ENCODE assay signal across 8 cellular contexts in the genomic region with DNA sequence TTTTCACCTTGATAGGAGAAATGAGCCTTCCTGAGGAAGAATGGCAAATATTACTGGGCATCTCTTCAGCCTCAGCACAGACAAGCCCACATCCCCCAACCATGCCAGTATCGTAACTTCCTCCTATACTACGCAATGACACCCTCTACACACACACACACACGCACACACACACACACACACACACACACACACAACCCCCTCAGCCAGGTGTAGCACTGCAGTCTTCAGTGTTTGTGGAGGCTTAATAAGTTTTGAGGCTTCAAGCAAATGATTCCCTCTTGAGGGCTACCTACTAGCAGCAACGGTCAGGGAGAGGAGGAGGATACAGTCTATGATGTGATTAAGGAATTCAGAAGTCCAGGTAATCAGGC. TPM values are rescaled to one million over a fixed set of nuclear protein-coding genes. Genes with fewer than 3 reads are reported as not detected.
A peak's percentile ranks its signal among the peaks of the same experiment; 100 is the strongest.
DNase-seq lines count a peak whose midpoint lies in the region; ATAC-seq and TF ChIP-seq lines count a peak whose summit lies in the region.

No MANE protein-coding gene starts in this region.

- no peak for TF ChIP-seq CTCF in tibial nerve (IDR thresholded peaks at IDR 0.05)

- H3K9me3 ChIP-seq in T-helper 17 cell (ENCODE audit: control insufficient read depth, low read length, poor library complexity, severe bottlenecking) (no peaks in the 10 kb centered on the region), mesodermal cell (ENCODE audit: control insufficient read depth, low read length) (no peaks in the 10 kb centered on the region), tibial nerve (no peaks in the 10 kb centered on the region)

- no peaks in the 10 kb centered on the region for H3K27me3 ChIP-seq in tibial nerve

- TF ChIP-seq POLR2A in tibial nerve (IDR thresholded peaks at IDR 0.05), result no peak

- peak overlapping the region; percentile 100 for H3K27ac Mint-ChIP-seq in T-helper 17 cell

- WGBS in mesodermal cell (ENCODE audit: insufficient coverage in 2 of 2), 2 experiments, result 45 to 83% methylated on average over 2 of the region's 4 CpGs
- 2 to 7% methylated on average over 4 of the region's 4 CpGs for WGBS in tibial nerve, 2 donors

- H3K27ac ChIP-seq in mesodermal cell (ENCODE audit: low read depth, low read length, severe bottlenecking), result peak overlapping the region; percentile 65
- H3K27ac ChIP-seq in tibial nerve, result peak overlapping the region; percentile 78 to 95 (median 94)

- H3K36me3 ChIP-seq in mesodermal cell (ENCODE audit: control insufficient read depth, insufficient read depth, low read length), result peaks cover 5% of the 10 kb centered on the region
- H3K36me3 ChIP-seq in tibial nerve, result peaks cover 0 to 8% (median 4%) of the 10 kb centered on the region in 3 donors

- peak overlapping the region; percentile 100 for H3K4me3 Mint-ChIP-seq in T-helper 17 cell

- ATAC-seq in T-helper 17 cell (peak; percentile 24), GM18868 (IDR thresholded peaks at IDR 0.05; ENCODE audit: unreplicated experiment) (no peak)

- no peaks in the 10 kb centered on the region for H3K27me3 Mint-ChIP-seq in T-helper 17 cell

- H3K4me1 ChIP-seq in mesodermal cell (ENCODE audit: control insufficient read depth, insufficient read depth, low read length, poor library complexity, severe bottlenecking) (peaks cover 42% of the 10 kb centered on the region), tibial nerve (peaks cover 0 to 75% (median 37%) of the 10 kb centered on the region in 4 donors)

- no peak for TF ChIP-seq EP300 in tibial nerve (IDR thresholded peaks at IDR 0.05)

- peaks cover 64% of the 10 kb centered on the region for H3K4me1 Mint-ChIP-seq in T-helper 17 cell

- peak in 3 of 4 experiments; percentile 21 to 35 (median 26) for DNase-seq in activated CD4-positive, CD25-positive, alpha-beta regulatory T cell (lab: John Stamatoyannopoulos, UW)
- DNase-seq in activated CD4-positive, CD25-positive, alpha-beta regulatory T cell treated with anti-CD3 and anti-CD28 coated beads, Interleukin-2, amount 50 U/mL, for 72 hours, result no peak
- no peak for DNase-seq in T-helper 17 cell
- peak; percentile 52 for DNase-seq in central memory CD4-positive, alpha-beta T cell
- DNase-seq in tibial nerve (ENCODE audit: low spot score in 2 of 2), result peak in 1 of 2 donors; percentile 26
- no peak for DNase-seq in midbrain (lab: John Stamatoyannopoulos, UW)

- H3K36me3 Mint-ChIP-seq in T-helper 17 cell (ENCODE audit: low read depth), result peaks cover 24% of the 10 kb centered on the region

- H3K4me3 ChIP-seq in mesodermal cell (ENCODE audit: extremely low read depth, insufficient read depth, low read length, poor library complexity, severe bottlenecking), result peak overlapping the region; percentile 62
- H3K4me3 ChIP-seq in tibial nerve, result peak overlapping the region; percentile 64 to 98 (median 74)

RNA-seq across cellular contexts. Expression of a gene that starts 1.6 kb away (rescaled TPM):
- total RNA-seq in T-helper 17 cell (1,000 to 10,000 TPM in 1 of 2 donors, 100 to 1,000 TPM in 1; 870 to 1,080 TPM), tibial nerve (100 to 1,000 TPM in 1 of 4 donors, 10 to 100 TPM in 3; 24.9 to 544 (median 34.3) TPM)
- polyA plus RNA-seq in mesodermal cell (2013, experiment 1 of 2), result 69.6 TPM
- polyA plus RNA-seq in mesodermal cell (2013, experiment 2 of 2), result 61.0 TPM

RNA-seq across cellular contexts. Expression of a gene that starts 4.8 kb away (rescaled TPM):
- total RNA-seq in T-helper 17 cell (10 to 100 TPM; 21.9 to 23.3 TPM), tibial nerve (10 to 100 TPM; 25.3 to 53.4 (median 39.9) TPM)
- polyA plus RNA-seq in mesodermal cell (2013, experiment 1 of 2), result 63.4 TPM
- polyA plus RNA-seq in mesodermal cell (2013, experiment 2 of 2), result 59.8 TPM

RNA-seq across cellular contexts. Expression of a gene that starts 33.3 kb away (rescaled TPM):
- total RNA-seq in T-helper 17 cell (under 1 TPM in 1 of 2 donors, not detected in 1; 0.63 TPM), tibial nerve (1 to 10 TPM in 1 of 4 donors, under 1 TPM in 1, not detected in 2; 0.87 to 1.6 TPM)
- polyA plus RNA-seq in mesodermal cell (2013, experiment 1 of 2), result 48.8 TPM
- polyA plus RNA-seq in mesodermal cell (2013, experiment 2 of 2), result 27.0 TPM

RNA-seq across cellular contexts. Expression of a gene that starts 34.1 kb away (rescaled TPM):
- total RNA-seq in T-helper 17 cell, result 10 to 100 TPM; 12.2 to 18.7 TPM
- polyA plus RNA-seq in mesodermal cell (2013, experiment 1 of 2), result 51.1 TPM
- polyA plus RNA-seq in mesodermal cell (2013, experiment 2 of 2), result 49.6 TPM
- 10 to 100 TPM; 10.3 to 22.2 (median 13.8) TPM for total RNA-seq in tibial nerve

RNA-seq across cellular contexts. Expression of a gene that starts 41.3 kb away (rescaled TPM):
- total RNA-seq in T-helper 17 cell (10 to 100 TPM; 56.4 to 57.0 TPM), tibial nerve (100 to 1,000 TPM in 1 of 4 donors, 10 to 100 TPM in 3; 71.7 to 111 (median 83.0) TPM)
- polyA plus RNA-seq in mesodermal cell (2013, experiment 1 of 2), result 108 TPM
- polyA plus RNA-seq in mesodermal cell (2013, experiment 2 of 2), result 91.2 TPM

Comparison
In these comparisons a context has a peak if more than half of its experiments do, and no peak if none do; other contexts are left out.
1. DNase-seq: peak in activated CD4-positive, CD25-positive, alpha-beta regulatory T cell (3 of 4) and central memory CD4-positive, alpha-beta T cell (single experiment); none in activated CD4-positive, CD25-positive, alpha-beta regulatory T cell treated with anti-CD3 and anti-CD28 coated beads, Interleukin-2, amount 50 U/mL, for 72 hours (single experiment), T-helper 17 cell (0 of 3) and midbrain (single experiment).